ENCODE assay signal across 31 cellular contexts in genomic region chr5:131001507-131001906, GRCh38.
"Had no signal": no experiment of that assay in that cellular context is flagged by ENCODE, and none has a peak within 500 bp of the region (broad histone marks: within the 10 kb centered on the region; RNA-seq: fewer than 3 reads in every experiment).

No MANE protein-coding gene starts in this region.

- H3K27ac ChIP-seq: body of pancreas, esophagus muscularis mucosa, foreskin keratinocyte, gastrocnemius medialis, heart left ventricle, WERI-Rb-1 had no signal

- ATAC-seq: activated CD4-positive, CD25-positive, alpha-beta regulatory T cell treated with anti-CD3 and anti-CD28 coated beads, Interleukin-2, amount 50 U/mL, for 24 hours; activated CD8-positive, alpha-beta T cell treated with anti-CD3 and anti-CD28 coated beads for 36 hours; activated T-cell treated with anti-CD3 and anti-CD28 coated beads, Interleukin-2, amount 50 U/mL, for 4 hours; activated T-helper 17 cell treated with anti-CD3 and anti-CD28 coated beads, Interleukin-2, amount 50 U/mL, for 72 hours; body of pancreas; effector memory CD8-positive, alpha-beta T cell; foreskin keratinocyte; gastrocnemius medialis; heart left ventricle had no signal

- FAIRE-seq: colon, TTC549 had no signal

- H3K27me3 ChIP-seq: body of pancreas, foreskin keratinocyte, gastrocnemius medialis had no signal

- H3K9me3 ChIP-seq: body of pancreas, esophagus muscularis mucosa, gastrocnemius medialis, heart left ventricle had no signal

- H3K36me3 ChIP-seq: esophagus muscularis mucosa, gastrocnemius medialis, heart left ventricle, WERI-Rb-1 had no signal

- DNase-seq: activated B cell treated with CpG ODN at 0.5 μM for 24 hours; activated CD4-positive, alpha-beta T cell treated with anti-CD3 and anti-CD28 coated beads for 48 hours; activated CD4-positive, alpha-beta T cell treated with anti-CD3 and anti-CD28 coated beads, Interleukin-2, amount 50 U/mL, for 1 hour; activated CD4-positive, alpha-beta T cell treated with anti-CD3 and anti-CD28 coated beads, Interleukin-2, amount 50 U/mL, for 48 hours; activated CD8-positive, alpha-beta memory T cell treated with anti-CD3 and anti-CD28 coated beads for 24 hours; activated CD8-positive, alpha-beta T cell treated with anti-CD3 and anti-CD28 coated beads for 36 hours; activated effector memory CD4-positive, alpha-beta T cell treated with Interleukin-2 at 50 U/mL for 16 hours; activated gamma-delta T cell treated with Interleukin-2 at 50 U/mL for 16 hours; activated naive CD4-positive, alpha-beta T cell treated with anti-CD3 and anti-CD28 coated beads, Interleukin-2, amount 50 U/mL, for 16 hours; activated naive CD4-positive, alpha-beta T cell treated with Interleukin-2 at 50 U/mL for 16 hours; activated T-cell treated with anti-CD3 and anti-CD28 coated beads, Interleukin-2, amount 50 U/mL, for 4 hours; amniotic stem cell; anterior cingulate cortex; body of pancreas; caudate nucleus; cortex of kidney; dermis blood vessel endothelial cell; effector CD4-positive, alpha-beta T cell; effector memory CD8-positive, alpha-beta T cell; erythroblast; foreskin keratinocyte; gastrocnemius medialis; glutamatergic neuron; heart left ventricle; T-helper 2 cell; WERI-Rb-1 had no signal

- H3K4me1 ChIP-seq: body of pancreas, esophagus muscularis mucosa, foreskin keratinocyte, gastrocnemius medialis, heart left ventricle had no signal

- H3K4me3 ChIP-seq: body of pancreas, esophagus muscularis mucosa, gastrocnemius medialis, heart left ventricle had no signal
